ENCODE assay signal across 8 cellular contexts in the genomic region with DNA sequence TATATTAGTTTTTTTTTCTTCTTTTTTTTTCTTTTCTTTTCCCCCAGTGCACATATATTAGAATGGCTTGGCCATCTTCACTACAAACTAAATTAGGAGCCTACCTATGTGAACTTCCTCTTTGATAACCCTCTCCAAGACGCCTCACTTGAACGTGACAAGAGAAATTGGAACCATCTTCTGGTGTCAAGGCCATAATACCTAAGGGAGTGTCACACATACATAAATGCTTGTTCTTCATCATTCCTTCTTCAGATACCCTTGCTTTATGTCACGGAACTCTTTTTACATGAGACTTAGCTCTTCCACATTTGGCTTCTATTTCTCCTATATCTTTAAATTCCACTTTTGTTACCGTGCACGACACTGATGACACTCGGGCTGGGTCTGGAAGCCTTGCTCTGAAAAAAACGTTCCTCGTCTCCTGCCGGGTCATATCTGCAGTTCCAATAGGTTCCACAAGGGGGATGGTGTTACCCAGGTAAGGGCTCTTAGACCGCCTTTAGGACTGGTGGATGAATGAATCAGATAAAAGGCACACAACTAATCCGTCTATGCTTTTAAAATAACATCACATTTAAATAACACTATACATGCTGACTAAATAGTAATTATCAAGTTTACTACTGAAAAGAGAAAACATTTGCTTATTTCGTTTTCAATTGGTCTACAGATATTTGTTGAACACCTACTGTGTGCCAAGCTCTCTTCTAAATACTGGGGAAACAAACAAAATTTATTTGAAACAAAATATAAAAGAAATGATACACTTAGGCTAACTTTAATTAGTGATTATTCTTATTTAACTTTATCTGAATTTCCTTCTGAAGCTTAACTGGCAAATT. TPM values are rescaled to one million over a fixed set of nuclear protein-coding genes. Genes with fewer than 3 reads are reported as not detected.
DNase-seq lines count a peak whose midpoint lies in the region; ATAC-seq and TF ChIP-seq lines count a peak whose summit lies in the region.

No MANE protein-coding gene starts in this region.

- DNase-seq in AG08395 (ENCODE audit: low spot score) (peak; percentile 22), NCI-H774 (lab: John Stamatoyannopoulos, UW) (peak; percentile 5), esophagus muscularis mucosa (ENCODE audit: extremely low spot score) (no peak), osteoblast (ENCODE audit: insufficient read length, low spot score, missing footprints) (peak; percentile 82), COLO829 (ENCODE audit: low spot score) (no peak)
- peak; percentile 23 for DNase-seq in activated CD8-positive, alpha-beta memory T cell treated with anti-CD3 and anti-CD28 coated beads, Interleukin-2, amount 50 U/mL, for 1 hour (ENCODE audit: extremely low read depth)

- H3K4me3 ChIP-seq in esophagus muscularis mucosa, result no peak overlapping the region
- no peak overlapping the region for H3K4me3 ChIP-seq in osteoblast (ENCODE audit: insufficient read depth, low read length)

- H3K36me3 ChIP-seq in esophagus muscularis mucosa, result no peaks in the 10 kb centered on the region
- no peaks in the 10 kb centered on the region for H3K36me3 ChIP-seq in osteoblast (ENCODE audit: insufficient read depth, low read length)

- H3K4me2 ChIP-seq in osteoblast (ENCODE audit: insufficient read depth, low read length), result peak overlapping the region; percentile 30

- intact Hi-C loops in esophagus muscularis mucosa (cut with DNase I), result no loop called here

- H2AFZ ChIP-seq in osteoblast (ENCODE audit: low read length), result no peak overlapping the region

- ATAC-seq in GM18511 (IDR thresholded peaks at IDR 0.05; ENCODE audit: unreplicated experiment), result peak; percentile 92
- ATAC-seq in HG03095 (IDR thresholded peaks at IDR 0.05; ENCODE audit: unreplicated experiment), result peak; percentile 85

- no peak for TF ChIP-seq EP300 in esophagus muscularis mucosa (IDR thresholded peaks at IDR 0.05)

- H3K27me3 ChIP-seq in esophagus muscularis mucosa (no peaks in the 10 kb centered on the region), osteoblast (ENCODE audit: insufficient read depth, low read length) (peaks cover 14% of the 10 kb centered on the region)

- H4K20me1 ChIP-seq in osteoblast (ENCODE audit: insufficient read depth, low read length), result no peaks in the 10 kb centered on the region

- TF ChIP-seq CTCF in esophagus muscularis mucosa (IDR thresholded peaks at IDR 0.05), result peak; percentile 42 to 64 (median 43)
- TF ChIP-seq CTCF in osteoblast (IDR thresholded peaks at IDR 0.05; ENCODE audit: extremely low read depth, low read depth, low read length), result peak; percentile 74

- no peaks in the 10 kb centered on the region for H3K9me3 ChIP-seq in esophagus muscularis mucosa
- H3K9me3 ChIP-seq in osteoblast (ENCODE audit: low read depth, low read length), result no peaks in the 10 kb centered on the region

- H3K27ac ChIP-seq in esophagus muscularis mucosa (replicated peaks in 1 of 4), result no peak overlapping the region
- H3K27ac ChIP-seq in osteoblast (ENCODE audit: low read depth, low read length), result no peak overlapping the region

- no peaks in the 10 kb centered on the region for H3K79me2 ChIP-seq in osteoblast (ENCODE audit: insufficient read depth, low read length)

- TF ChIP-seq POLR2A in esophagus muscularis mucosa (IDR thresholded peaks at IDR 0.05; ENCODE audit: low read depth), result no peak

- 15% methylated on average over 12 of the region's 12 CpGs for WGBS in esophagus muscularis mucosa

- H3K4me1 ChIP-seq in esophagus muscularis mucosa, result no peaks in the 10 kb centered on the region
- no peaks in the 10 kb centered on the region for H3K4me1 ChIP-seq in osteoblast (ENCODE audit: insufficient read depth, low read length)

RNA-seq across cellular contexts. Expression of gene DGAT2L6, which starts 19.9 kb away (rescaled TPM):
- total RNA-seq in esophagus muscularis mucosa (not detected), osteoblast (not detected in 2 replicates)

RNA-seq across cellular contexts. Expression of gene AWAT1, which starts 37.3 kb away (rescaled TPM):
- total RNA-seq in esophagus muscularis mucosa, result not detected
- total RNA-seq in osteoblast, result not detected in 2 replicates

Comparison
In these comparisons a context has a peak if more than half of its experiments do, and no peak if none do; other contexts are left out.
1. DNase-seq: peak in AG08395 (single experiment), NCI-H774 (single experiment), activated CD8-positive, alpha-beta memory T cell treated with anti-CD3 and anti-CD28 coated beads, Interleukin-2, amount 50 U/mL, for 1 hour (single experiment) and osteoblast (single experiment); none in esophagus muscularis mucosa (single experiment) and COLO829 (single experiment).